1 cellular context compared by ENCODE assay signal in genomic region chr3:159196316-159196715, GRCh38.
TF ChIP-seq lines count a peak whose summit lies in the region.

No MANE protein-coding gene starts in this region.

TF ChIP-seq in SK-N-SH treated with all-trans-retinoic acid at 6 μM for 48 hours, 23 proteins besides CTCF, POLR2A, EP300 and RAD21 (continued from another document):
- no peak for TF ChIP-seq TOX (CRISPR knock-in tag; IDR thresholded peaks at IDR 0.05; ENCODE audit: borderline replicate concordance)
- no peak for TF ChIP-seq OSR1 (CRISPR knock-in tag; IDR thresholded peaks at IDR 0.05)
- TF ChIP-seq PPARA (CRISPR knock-in tag; IDR thresholded peaks at IDR 0.05; ENCODE audit: borderline replicate concordance): no peak
- no peak for TF ChIP-seq ZNF70 (CRISPR knock-in tag; IDR thresholded peaks at IDR 0.05)
- no peak for TF ChIP-seq PATZ1 (CRISPR knock-in tag; IDR thresholded peaks at IDR 0.05; ENCODE audit: borderline replicate concordance)
TF ChIP-seq in SK-N-SH treated with all-trans-retinoic acid at 6 μM for 48 hours: peak in this region for 0.
